Comparison of ENCODE assay signal across 2 cellular contexts in genomic region chr2:139609109-139609508, GRCh38.
TF ChIP-seq lines count a peak whose summit lies in the region.

No MANE protein-coding gene starts in this region.

TF ChIP-seq in WTC11, 78 proteins besides CTCF, POLR2A, EP300 and RAD21 (continued from another document):
- TF ChIP-seq ZNF512 (CRISPR knock-in tag; IDR thresholded peaks at IDR 0.05; ENCODE audit: borderline replicate concordance) (no peak), MYBL2 (CRISPR knock-in tag; IDR thresholded peaks at IDR 0.05) (no peak), SP1 (CRISPR knock-in tag; conservative IDR thresholded peaks at IDR 0.05) (no peak), PREB (CRISPR knock-in tag; IDR thresholded peaks at IDR 0.05; ENCODE audit: borderline replicate concordance) (no peak), TCF7 (CRISPR knock-in tag; IDR thresholded peaks at IDR 0.05; ENCODE audit: low read depth) (no peak), ZNF416 (CRISPR knock-in tag; IDR thresholded peaks at IDR 0.05) (no peak), FOXP4 (CRISPR knock-in tag; IDR thresholded peaks at IDR 0.05) (no peak), NFATC4 (CRISPR knock-in tag; IDR thresholded peaks at IDR 0.05) (no peak), ZSCAN18 (CRISPR knock-in tag; IDR thresholded peaks at IDR 0.05) (no peak), CBFB (CRISPR knock-in tag; IDR thresholded peaks at IDR 0.05; ENCODE audit: low read depth) (no peak), ZNF121 (CRISPR knock-in tag; IDR thresholded peaks at IDR 0.05) (no peak), PRRX2 (CRISPR knock-in tag; IDR thresholded peaks at IDR 0.05) (no peak), FOXP1 (CRISPR knock-in tag; IDR thresholded peaks at IDR 0.05; ENCODE audit: borderline replicate concordance) (no peak), JUN (CRISPR knock-in tag; IDR thresholded peaks at IDR 0.05) (no peak), ETV6 (CRISPR knock-in tag; IDR thresholded peaks at IDR 0.05) (no peak)

TF ChIP-seq in GM12878, 131 proteins besides CTCF, POLR2A, EP300 and RAD21 (continued from another document):
- TF ChIP-seq PRDM15 (CRISPR knock-in tag; IDR thresholded peaks at IDR 0.05) = no peak
- TF ChIP-seq RCOR1 (conservative IDR thresholded peaks at IDR 0.05; ENCODE audit: low read depth, low read length) = no peak
- TF ChIP-seq CREM (IDR thresholded peaks at IDR 0.05; ENCODE audit: low read depth) = no peak
- TF ChIP-seq USF1 (IDR thresholded peaks at IDR 0.05; ENCODE audit: borderline replicate concordance, extremely low read length, insufficient read depth, low read depth, low read length) = no peak
- no peak for TF ChIP-seq ZNF24 (IDR thresholded peaks at IDR 0.05)
- TF ChIP-seq ZNF687 (IDR thresholded peaks at IDR 0.05) = no peak
- TF ChIP-seq USF2 (IDR thresholded peaks at IDR 0.05; ENCODE audit: borderline replicate concordance, low read depth, low read length) = no peak
- TF ChIP-seq TCF7 (IDR thresholded peaks at IDR 0.05; ENCODE audit: borderline replicate concordance) = no peak
- TF ChIP-seq EED (IDR thresholded peaks at IDR 0.05; ENCODE audit: low read depth) = no peak
- no peak for TF ChIP-seq IRF5 (IDR thresholded peaks at IDR 0.05; ENCODE audit: borderline replicate concordance)
- no peak for TF ChIP-seq TARDBP (IDR thresholded peaks at IDR 0.05; ENCODE audit: borderline replicate concordance)
- no peak for TF ChIP-seq GABPA (IDR thresholded peaks at IDR 0.05; ENCODE audit: low read depth)
- TF ChIP-seq TAF1 (IDR thresholded peaks at IDR 0.05; ENCODE audit: borderline replicate concordance, low read depth, low read length) = no peak
- TF ChIP-seq BACH1 (IDR thresholded peaks at IDR 0.05; ENCODE audit: borderline replicate concordance) = no peak
- TF ChIP-seq MYC (IDR thresholded peaks at IDR 0.05; ENCODE audit: insufficient read depth, insufficient read length, insufficient replicate concordance, low read length, severe bottlenecking) = no peak
TF ChIP-seq in GM12878: peak in this region for 0.
